Comparison of ENCODE assay signal across 8 cellular contexts in the genomic region with DNA sequence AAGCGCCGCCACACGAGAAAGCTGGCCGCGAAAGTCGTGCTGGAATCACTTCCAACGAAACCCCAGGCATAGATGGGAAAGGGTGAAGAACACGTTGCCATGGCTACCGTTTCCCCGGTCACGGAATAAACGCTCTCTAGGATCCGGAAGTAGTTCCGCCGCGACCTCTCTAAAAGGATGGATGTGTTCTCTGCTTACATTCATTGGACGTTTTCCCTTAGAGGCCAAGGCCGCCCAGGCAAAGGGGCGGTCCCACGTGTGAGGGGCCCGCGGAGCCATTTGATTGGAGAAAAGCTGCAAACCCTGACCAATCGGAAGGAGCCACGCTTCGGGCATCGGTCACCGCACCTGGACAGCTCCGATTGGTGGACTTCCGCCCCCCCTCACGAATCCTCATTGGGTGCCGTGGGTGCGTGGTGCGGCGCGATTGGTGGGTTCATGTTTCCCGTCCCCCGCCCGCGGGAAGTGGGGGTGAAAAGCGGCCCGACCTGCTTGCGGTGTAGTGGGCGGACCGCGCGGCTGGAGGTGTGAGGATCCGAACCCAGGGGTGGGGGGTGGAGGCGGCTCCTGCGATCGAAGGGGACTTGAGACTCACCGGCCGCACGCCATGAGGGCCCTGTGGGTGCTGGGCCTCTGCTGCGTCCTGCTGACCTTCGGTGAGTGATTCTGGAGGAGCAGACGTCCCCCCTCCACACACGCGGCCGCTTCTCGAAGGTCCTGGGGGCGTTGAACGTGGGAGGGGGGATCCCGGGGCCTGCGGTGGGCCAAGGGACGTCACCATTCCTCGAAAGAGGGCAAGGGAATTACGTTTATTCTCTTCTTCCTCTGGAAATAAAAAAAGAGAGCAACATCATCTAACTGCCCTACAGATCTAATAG. TPM values are rescaled to one million over a fixed set of nuclear protein-coding genes. Genes with fewer than 3 reads are reported as not detected.
A peak's percentile ranks its signal among the peaks of the same experiment; 100 is the strongest.
DNase-seq lines count a peak whose midpoint lies in the region; ATAC-seq and TF ChIP-seq lines count a peak whose summit lies in the region.

A gene (plus strand): TSS at position 502 of the 878 bp plus-strand sequence. CDS start 106 bp downstream, at position 608.

- H3K4me3 Mint-ChIP-seq in progenitor cell of endocrine pancreas (ENCODE audit: low read depth): peak within 1 kb of the TSS; percentile 79

- H3K27ac ChIP-seq in angular gyrus (ENCODE audit: low read depth, low read length) (peak within 1 kb of the TSS; percentile 98), left ventricle myocardium inferior (replicated peaks) (peak within 1 kb of the TSS; percentile 94)

- peaks cover 69% of the 10 kb centered on the region for H3K4me1 ChIP-seq in left ventricle myocardium inferior

- H3K27ac Mint-ChIP-seq in progenitor cell of endocrine pancreas: peak within 1 kb of the TSS; percentile 99

- peak; percentile 73 for ATAC-seq in GM18498 (IDR thresholded peaks at IDR 0.05; ENCODE audit: unreplicated experiment)
- ATAC-seq in HG02938 (IDR thresholded peaks at IDR 0.05; ENCODE audit: unreplicated experiment): peak; percentile 55

- H3K9me3 ChIP-seq in left ventricle myocardium inferior (replicated peaks): no peaks in the 10 kb centered on the region

- peaks cover 32% of the 10 kb centered on the region for H3K4me1 Mint-ChIP-seq in progenitor cell of endocrine pancreas (ENCODE audit: low read depth)

- intact Hi-C loops in left ventricle myocardium inferior (cut with micrococcal nuclease): no loop called here

- no peaks in the 10 kb centered on the region for H3K27me3 Mint-ChIP-seq in progenitor cell of endocrine pancreas

- TF ChIP-seq CTCF in left ventricle myocardium inferior (IDR thresholded peaks at IDR 0.05; ENCODE audit: borderline replicate concordance) (no peak), progenitor cell of endocrine pancreas (IDR thresholded peaks at IDR 0.05; ENCODE audit: unreplicated experiment) (no peak)

- no peaks in the 10 kb centered on the region for H3K9me3 Mint-ChIP-seq in progenitor cell of endocrine pancreas (ENCODE audit: low read depth)

- no peaks in the 10 kb centered on the region for H3K27me3 ChIP-seq in left ventricle myocardium inferior (ENCODE audit: low read depth)

- peaks cover 37% of the 10 kb centered on the region for H3K36me3 ChIP-seq in left ventricle myocardium inferior

- H3K36me3 Mint-ChIP-seq in progenitor cell of endocrine pancreas (ENCODE audit: insufficient read depth): peaks cover 16% of the 10 kb centered on the region

- H3K4me3 ChIP-seq in left ventricle myocardium inferior: peak within 1 kb of the TSS; percentile 86

- DNase-seq in NCI-H187 (lab: John Stamatoyannopoulos, UW): peak; percentile 99 to 100
- peak; percentile 97 to 100 (median 99) for DNase-seq in T-helper 2 cell
- DNase-seq in left ventricle myocardium inferior: peak; percentile 99
- peak; percentile 98 for DNase-seq in progenitor cell of endocrine pancreas (ENCODE audit: low spot score, unreplicated experiment)
- peak; percentile 100 for DNase-seq in ureter (ENCODE audit: low spot score)

RNA-seq across cellular contexts. Expression of the gene that starts here (rescaled TPM):
- total RNA-seq in left ventricle myocardium inferior (348 TPM), progenitor cell of endocrine pancreas (795 and 802 TPM in 2 replicates), ureter (426 TPM)

Comparison
In these comparisons a context has a peak if more than half of its experiments do, and no peak if none do; other contexts are left out.
1. Peak in every context shown above with its lines: DNase-seq, ATAC-seq, H3K4me3 ChIP-seq and H3K27ac ChIP-seq.